Comparison of ENCODE assay signal across 22 cellular contexts in genomic region chr10:96697438-96697837, GRCh38. TPM values are rescaled to one million over a fixed set of nuclear protein-coding genes. Genes with fewer than 3 reads are reported as not detected.
DNase-seq lines count a peak whose midpoint lies in the region; ATAC-seq and TF ChIP-seq lines count a peak whose summit lies in the region.
"Had no signal": no experiment of that assay in that cellular context is flagged by ENCODE, and none has a peak within 500 bp of the region (broad histone marks: within the 10 kb centered on the region; RNA-seq: fewer than 3 reads in every experiment).

No MANE protein-coding gene starts in this region.

- no peaks in the 10 kb centered on the region for H3F3A ChIP-seq in OCI-LY1 (ENCODE audit: insufficient read depth, low read length)

- intact Hi-C loops in left cardiac atrium (cut with DNase I), result no loop called here

- H3K27me3 Mint-ChIP-seq in stimulated activated naive CD8-positive, alpha-beta T cell treated with anti-CD3 and anti-CD28 coated beads, Interleukin-15, Interleukin-2, amounts not matched to agents 100 ng/mL and 50 ng/mL, for 24 hours, result no peaks in the 10 kb centered on the region
- H3K27me3 Mint-ChIP-seq in stimulated activated naive CD8-positive, alpha-beta T cell treated with anti-CD3 and anti-CD28 coated beads, Interleukin-15, amount 100 ng/mL, for 72 hours, result no peaks in the 10 kb centered on the region
- H3K27me3 Mint-ChIP-seq in chondrocyte (ENCODE audit: low read depth), result no peaks in the 10 kb centered on the region
- H3K27me3 Mint-ChIP-seq in stimulated activated naive B cell treated with anti-CD40 and anti-IgM and Interleukin-4, amounts not matched to agents 10 μg/mL and 1 μg/mL and 100 μg/mL, for 72 hours, result no peaks in the 10 kb centered on the region

- peak overlapping the region; percentile 11 for H3K27ac Mint-ChIP-seq in stimulated activated naive CD8-positive, alpha-beta T cell treated with anti-CD3 and anti-CD28 coated beads, Interleukin-15, Interleukin-2, amounts not matched to agents 100 ng/mL and 50 ng/mL, for 24 hours
- H3K27ac Mint-ChIP-seq in stimulated activated naive CD8-positive, alpha-beta T cell treated with anti-CD3 and anti-CD28 coated beads, Interleukin-15, amount 100 ng/mL, for 72 hours, result peak overlapping the region in 1 of 2 donors; percentile 86
- H3K27ac Mint-ChIP-seq in chondrocyte (ENCODE audit: unreplicated experiment), result peak overlapping the region; percentile 49
- peak overlapping the region; percentile 81 for H3K27ac Mint-ChIP-seq in stimulated activated naive B cell treated with anti-CD40 and anti-IgM and Interleukin-4, amounts not matched to agents 10 μg/mL and 1 μg/mL and 100 μg/mL, for 72 hours

- H2AFZ ChIP-seq in OCI-LY1 (ENCODE audit: low read length), result no peak overlapping the region

- peaks cover 63% of the 10 kb centered on the region for H3K4me1 ChIP-seq in OCI-LY1 (ENCODE audit: insufficient read depth, low read length, severe bottlenecking)
- H3K4me1 ChIP-seq: BE2C had no signal

- no peaks in the 10 kb centered on the region for H3K9me2 ChIP-seq in OCI-LY1 (ENCODE audit: low read depth, low read length)
- H3K9me2 ChIP-seq: SK-N-SH had no signal

- H3K9me3 Mint-ChIP-seq in stimulated activated naive CD8-positive, alpha-beta T cell treated with anti-CD3 and anti-CD28 coated beads, Interleukin-15, Interleukin-2, amounts not matched to agents 100 ng/mL and 50 ng/mL, for 24 hours, result no peaks in the 10 kb centered on the region
- no peaks in the 10 kb centered on the region for H3K9me3 Mint-ChIP-seq in stimulated activated naive CD8-positive, alpha-beta T cell treated with anti-CD3 and anti-CD28 coated beads, Interleukin-15, amount 100 ng/mL, for 72 hours
- no peaks in the 10 kb centered on the region for H3K9me3 Mint-ChIP-seq in chondrocyte (ENCODE audit: low read depth)
- H3K9me3 Mint-ChIP-seq in stimulated activated naive B cell treated with anti-CD40 and anti-IgM and Interleukin-4, amounts not matched to agents 10 μg/mL and 1 μg/mL and 100 μg/mL, for 72 hours, result no peaks in the 10 kb centered on the region
- H3K9me3 Mint-ChIP-seq: H9 had no signal

- no peak for ATAC-seq in stimulated activated naive CD8-positive, alpha-beta T cell treated with anti-CD3 and anti-CD28 coated beads, Interleukin-15, amount 100 ng/mL, for 72 hours
- no peak for ATAC-seq in stimulated activated naive B cell treated with anti-CD40 and anti-IgM and Interleukin-4, amounts not matched to agents 10 μg/mL and 1 μg/mL and 100 μg/mL, for 72 hours (replicated peaks)
- ATAC-seq in left cardiac atrium, result no peak
- no peak for ATAC-seq in HG03280 (IDR thresholded peaks at IDR 0.05; ENCODE audit: unreplicated experiment)
- ATAC-seq: PC-3 had no signal

- H3K9ac ChIP-seq in OCI-LY1 (ENCODE audit: low read length), result peak overlapping the region; percentile 58; the same call in 1 of the 2 replicates
- H3K9ac ChIP-seq: SK-N-SH had no signal

- no peaks in the 10 kb centered on the region for H3K36me3 Mint-ChIP-seq in stimulated activated naive CD8-positive, alpha-beta T cell treated with anti-CD3 and anti-CD28 coated beads, Interleukin-15, Interleukin-2, amounts not matched to agents 100 ng/mL and 50 ng/mL, for 24 hours (ENCODE audit: low read depth)
- H3K36me3 Mint-ChIP-seq in chondrocyte (ENCODE audit: low read depth), result peaks cover 1% of the 10 kb centered on the region
- H3K36me3 Mint-ChIP-seq in stimulated activated naive B cell treated with anti-CD40 and anti-IgM and Interleukin-4, amounts not matched to agents 10 μg/mL and 1 μg/mL and 100 μg/mL, for 72 hours, result peaks cover 32 to 48% of the 10 kb centered on the region in 2 donors

- H3K4me1 Mint-ChIP-seq in stimulated activated naive CD8-positive, alpha-beta T cell treated with anti-CD3 and anti-CD28 coated beads, Interleukin-15, Interleukin-2, amounts not matched to agents 100 ng/mL and 50 ng/mL, for 24 hours (ENCODE audit: low read depth), result peaks cover 58% of the 10 kb centered on the region
- peaks cover 32% of the 10 kb centered on the region for H3K4me1 Mint-ChIP-seq in stimulated activated naive CD8-positive, alpha-beta T cell treated with anti-CD3 and anti-CD28 coated beads, Interleukin-15, amount 100 ng/mL, for 72 hours
- H3K4me1 Mint-ChIP-seq in chondrocyte (ENCODE audit: low read depth), result peaks cover 27% of the 10 kb centered on the region
- H3K4me1 Mint-ChIP-seq in stimulated activated naive B cell treated with anti-CD40 and anti-IgM and Interleukin-4, amounts not matched to agents 10 μg/mL and 1 μg/mL and 100 μg/mL, for 72 hours, result peaks cover 57 to 88% of the 10 kb centered on the region in 2 donors

- no peak overlapping the region for H3K4me3 Mint-ChIP-seq in stimulated activated naive CD8-positive, alpha-beta T cell treated with anti-CD3 and anti-CD28 coated beads, Interleukin-15, Interleukin-2, amounts not matched to agents 100 ng/mL and 50 ng/mL, for 24 hours
- no peak overlapping the region for H3K4me3 Mint-ChIP-seq in stimulated activated naive CD8-positive, alpha-beta T cell treated with anti-CD3 and anti-CD28 coated beads, Interleukin-15, amount 100 ng/mL, for 72 hours
- H3K4me3 Mint-ChIP-seq in chondrocyte (ENCODE audit: unreplicated experiment), result no peak overlapping the region
- peak overlapping the region; percentile 44 to 55 for H3K4me3 Mint-ChIP-seq in stimulated activated naive B cell treated with anti-CD40 and anti-IgM and Interleukin-4, amounts not matched to agents 10 μg/mL and 1 μg/mL and 100 μg/mL, for 72 hours
- H3K4me3 Mint-ChIP-seq: H9 had no signal

- no peak for TF ChIP-seq CTCF in OCI-LY1 (IDR thresholded peaks at IDR 0.05; ENCODE audit: low read length)
- no peak for TF ChIP-seq CTCF in chondrocyte (IDR thresholded peaks at IDR 0.05)

- peak overlapping the region; percentile 72 for H3K4me2 ChIP-seq in OCI-LY1 (ENCODE audit: low read length)
- H3K4me2 ChIP-seq: SK-N-SH had no signal

- H3K79me2 ChIP-seq in OCI-LY1 (ENCODE audit: insufficient read depth, low read length), result peaks cover 79% of the 10 kb centered on the region

- no peak for DNase-seq in stimulated activated naive CD8-positive, alpha-beta T cell treated with anti-CD3 and anti-CD28 coated beads, Interleukin-15, amount 100 ng/mL, for 72 hours
- no peak for DNase-seq in chondrocyte (ENCODE audit: low spot score)
- DNase-seq in stimulated activated naive B cell treated with anti-CD40 and anti-IgM and Interleukin-4, amounts not matched to agents 10 μg/mL and 1 μg/mL and 100 μg/mL, for 72 hours, result no peak
- DNase-seq in NCI-H524 treated with DMSO at 0.1 percent for 48 hours (lab: John Stamatoyannopoulos, UW), result no peak
- DNase-seq in left cardiac atrium, result no peak
- DNase-seq: BE2C, DMS79, H9, NCI-H1105 treated with DMSO at 0.1 percent for 48 hours, NCI-H1694, NCI-H2107, NCI-H510A, NCI-H774, PC-3, RPMI8226, SHP77 treated with DMSO at 0.1 percent for 48 hours, SK-N-SH, T-helper 1 cell had no signal

- H4K20me1 ChIP-seq in OCI-LY1 (ENCODE audit: insufficient read depth, low read length), result no peaks in the 10 kb centered on the region

- H3K27me3 ChIP-seq in OCI-LY1 (ENCODE audit: insufficient read depth, low read length), result no peaks in the 10 kb centered on the region
- H3K27me3 ChIP-seq: BE2C had no signal

- H3K36me3 ChIP-seq in OCI-LY1 (ENCODE audit: insufficient read depth, low read length), result peaks cover 20% of the 10 kb centered on the region; the same call in 1 of the 2 replicates
- H3K36me3 ChIP-seq: BE2C had no signal

- no peaks in the 10 kb centered on the region for H3K9me3 ChIP-seq in OCI-LY1 (ENCODE audit: low read length)
- H3K9me3 ChIP-seq: BE2C, SK-N-SH had no signal

- peak overlapping the region; percentile 71 for H3K4me3 ChIP-seq in OCI-LY1 (ENCODE audit: low read depth, low read length, poor library complexity, severe bottlenecking)

- peak overlapping the region; percentile 55 for H3K27ac ChIP-seq in OCI-LY1 (ENCODE audit: low read depth, low read length, poor library complexity, severe bottlenecking)
- H3K27ac ChIP-seq: 22Rv1 had no signal

RNA-seq across cellular contexts. Expression of gene PIK3AP1, which starts 22.9 kb away (rescaled TPM):
- total RNA-seq in chondrocyte (9.7 to 12.4 TPM (median 9.9 TPM) in 3 replicates), left cardiac atrium (10 to 100 TPM in 1 of 2 donors, 1 to 10 TPM in 1; 5.1 to 10.5 TPM)

Comparison
In these comparisons a context has a peak if more than half of its experiments do, and no peak if none do; other contexts are left out.
1. H3K4me3 Mint-ChIP-seq: peak in stimulated activated naive B cell treated with anti-CD40 and anti-IgM and Interleukin-4, amounts not matched to agents 10 μg/mL and 1 μg/mL and 100 μg/mL, for 72 hours (2 of 2); none in stimulated activated naive CD8-positive, alpha-beta T cell treated with anti-CD3 and anti-CD28 coated beads, Interleukin-15, Interleukin-2, amounts not matched to agents 100 ng/mL and 50 ng/mL, for 24 hours (single experiment), stimulated activated naive CD8-positive, alpha-beta T cell treated with anti-CD3 and anti-CD28 coated beads, Interleukin-15, amount 100 ng/mL, for 72 hours (0 of 2) and chondrocyte (single experiment).